In genomic region chr1:20727746-20728316, GRCh38 we compare ENCODE assay signal across 9 cellular contexts. TPM values are rescaled to one million over a fixed set of nuclear protein-coding genes. Genes with fewer than 3 reads are reported as not detected.
DNase-seq lines count a peak whose midpoint lies in the region; ATAC-seq, FAIRE-seq and TF ChIP-seq lines count a peak whose summit lies in the region.
"Had no signal": no experiment of that assay in that cellular context is flagged by ENCODE, and none has a peak within 500 bp of the region (broad histone marks: within the 10 kb centered on the region; RNA-seq: fewer than 3 reads in every experiment).

No MANE protein-coding gene starts in this region.

- H3K4me3 Mint-ChIP-seq in T-helper 2 cell treated with Interferon-gamma antibody and Interleukin-4, amounts not matched to agents 5 μg/mL and 100 μg/mL, for 36 hours: no peak overlapping the region

- WGBS in K562 (ENCODE audit: insufficient coverage, low coverage, missing lambda C conversion rate): 39% methylated on average over 13 of the region's 13 CpGs
- 48% methylated on average over 13 of the region's 13 CpGs for WGBS in mesenchymal stem cell
- WGBS in sigmoid colon, 2 donors: 31 to 51% methylated on average over 13 of the region's 13 CpGs

- no peak overlapping the region for H2BK5ac ChIP-seq in mesenchymal stem cell (ENCODE audit: low read depth, low read length, poor library complexity, severe bottlenecking)

- intact Hi-C loops in K562 (cut with micrococcal nuclease) (no loop called here), sigmoid colon (cut with DNase I) (no loop called here)

- H3K27ac Mint-ChIP-seq in T-helper 2 cell treated with Interferon-gamma antibody and Interleukin-4, amounts not matched to agents 5 μg/mL and 100 μg/mL, for 36 hours: no peak overlapping the region

- no peak overlapping the region for H4K8ac ChIP-seq in mesenchymal stem cell (ENCODE audit: low read length)

- H2AFZ ChIP-seq in K562 (ENCODE audit: low read depth, low read length) (no peak overlapping the region), mesenchymal stem cell (ENCODE audit: low read depth, low read length) (no peak overlapping the region)

- peaks cover 4% of the 10 kb centered on the region for H3K9me1 ChIP-seq in K562 (ENCODE audit: control insufficient read depth, insufficient read depth, low read length)

- H3K36me3 Mint-ChIP-seq in T-helper 2 cell treated with Interferon-gamma antibody and Interleukin-4, amounts not matched to agents 5 μg/mL and 100 μg/mL, for 36 hours (ENCODE audit: low read depth): no peaks in the 10 kb centered on the region

- no peaks in the 10 kb centered on the region for H3K36me3 ChIP-seq in K562 (ENCODE audit: control insufficient read depth, insufficient read depth, low read length)
- peaks cover 0 to 43% of the 10 kb centered on the region in 2 experiments for H3K36me3 ChIP-seq in mesenchymal stem cell (ENCODE audit: control insufficient read depth in 1 of 2, insufficient read depth in 2 of 2, low read depth in 1 of 2, low read length in 2 of 2)
- no peaks in the 10 kb centered on the region for H3K36me3 ChIP-seq in sigmoid colon
- H3K36me3 ChIP-seq: prostate gland had no signal

- TF ChIP-seq EP300 in Ishikawa (IDR thresholded peaks at IDR 0.05; ENCODE audit: borderline replicate concordance) (no peak), K562 (IDR thresholded peaks at IDR 0.05; ENCODE audit: low read length) (no peak), sigmoid colon (IDR thresholded peaks at IDR 0.05) (no peak)

- H3K4me1 ChIP-seq in K562 (replicated peaks in 1 of 2; ENCODE audit: control insufficient read depth in 2 of 2, insufficient read depth in 2 of 2, low read length in 2 of 2) (peaks cover 2 to 62% of the 10 kb centered on the region in 2 experiments), mesenchymal stem cell (ENCODE audit: control insufficient read depth, insufficient read depth, low read depth, low read length) (peaks cover 51% of the 10 kb centered on the region), sigmoid colon (peaks cover 0 to 17% (median 15%) of the 10 kb centered on the region in 4 donors)
- H3K4me1 ChIP-seq: prostate gland had no signal

- H3K9me3 ChIP-seq in K562 (replicated peaks; ENCODE audit: control insufficient read depth, insufficient read depth, low read depth, low read length) (no peaks in the 10 kb centered on the region; the same call in 1 of the 2 replicates), mesenchymal stem cell (ENCODE audit: control insufficient read depth, low read length) (no peaks in the 10 kb centered on the region), sigmoid colon (no peaks in the 10 kb centered on the region)
- H3K9me3 ChIP-seq: prostate gland had no signal

- peaks cover 9% of the 10 kb centered on the region for H3K4me1 Mint-ChIP-seq in T-helper 2 cell treated with Interferon-gamma antibody and Interleukin-4, amounts not matched to agents 5 μg/mL and 100 μg/mL, for 36 hours (ENCODE audit: low read depth)

- no peak overlapping the region for H2BK15ac ChIP-seq in mesenchymal stem cell (ENCODE audit: low read depth, poor library complexity, severe bottlenecking)

- no peak for TF ChIP-seq POLR2A in K562 (conservative IDR thresholded peaks at IDR 0.05)
- no peak for TF ChIP-seq POLR2A in sigmoid colon (IDR thresholded peaks at IDR 0.05)

- BruUV-seq in K562 (replicated peaks; lab: Mats Ljungman, UMichigan): no TSS peak

- peaks cover 6% of the 10 kb centered on the region; the same call in 1 of the 2 replicates for H4K20me1 ChIP-seq in K562 (replicated peaks; ENCODE audit: control insufficient read depth, insufficient read depth, low read length)

- DNase-seq in GM12864 (ENCODE audit: low read depth): no peak
- DNase-seq in K562 (ENCODE audit: extremely low read depth in 1 of 4, low spot score in 3 of 4): peak in 3 of 4 experiments; percentile 48 to 55 (median 48)
- DNase-seq in mesenchymal stem cell: no peak
- DNase-seq in SKM-1 treated with dmso at 0.1 percent for 144 hours (lab: John Stamatoyannopoulos, UW; ENCODE audit: unreplicated experiment): no peak
- DNase-seq in T-helper 2 cell treated with Interferon-gamma antibody and Interleukin-4, amounts not matched to agents 5 μg/mL and 100 μg/mL, for 36 hours (ENCODE audit: low spot score): no peak
- DNase-seq in NCI-H2107 treated with DMSO at 0.1 percent for 48 hours (lab: John Stamatoyannopoulos, UW; ENCODE audit: unreplicated experiment): no peak
- DNase-seq in sigmoid colon: no peak

- no peak overlapping the region for H3K4me2 ChIP-seq in K562 (ENCODE audit: insufficient read depth, low read length)
- H3K4me2 ChIP-seq in mesenchymal stem cell (ENCODE audit: low read length, poor library complexity, severe bottlenecking): no peak overlapping the region

- in situ Hi-C loops in K562 (cut with MboI): no loop called here

- H2BK120ac ChIP-seq in mesenchymal stem cell (ENCODE audit: low read depth, low read length): no peak overlapping the region

- H3K18ac ChIP-seq in mesenchymal stem cell (ENCODE audit: low read depth in 1 of 2, low read length in 2 of 2): no peak overlapping the region

- POLR2A ChIA-PET in K562 (lab: Yijun Ruan, JAX): interaction anchor here (0.6 to 2.1 kb wide), 4 partner anchors 9 to 114 kb away, joined by 3 to 9 read pairs (median 4); partner anchors contain the start of gene KIF17

- peaks cover 0 to 59% of the 10 kb centered on the region in 2 experiments; a peak in 4 of 5 replicates for H3K27me3 ChIP-seq in K562 (ENCODE audit: control insufficient read depth in 2 of 2, insufficient read depth in 2 of 2, low read length in 2 of 2)
- H3K27me3 ChIP-seq in mesenchymal stem cell (ENCODE audit: control insufficient read depth in 1 of 2, insufficient read depth in 1 of 2, low read length in 2 of 2): peaks cover 0 to 36% of the 10 kb centered on the region in 2 experiments
- H3K27me3 ChIP-seq in sigmoid colon: peaks cover 8 to 27% (median 10%) of the 10 kb centered on the region in 3 donors

- H3K4me3 ChIP-seq in GM12864 (ENCODE audit: low read depth, low read length): no peak overlapping the region
- no peak overlapping the region for H3K4me3 ChIP-seq in K562
- no peak overlapping the region for H3K4me3 ChIP-seq in mesenchymal stem cell (ENCODE audit: insufficient read depth in 1 of 2, low read depth in 1 of 2, low read length in 2 of 2)
- H3K4me3 ChIP-seq in sigmoid colon: no peak overlapping the region
- H3K4me3 ChIP-seq: prostate gland had no signal

- no peak for FAIRE-seq in K562 (lab: Jason Lieb, UNC)

- no peaks in the 10 kb centered on the region for H3K9me3 Mint-ChIP-seq in T-helper 2 cell treated with Interferon-gamma antibody and Interleukin-4, amounts not matched to agents 5 μg/mL and 100 μg/mL, for 36 hours

- peak; percentile 67 for ATAC-seq in K562

- CTCF ChIA-PET in K562 (lab: Yijun Ruan, JAX; ENCODE audit: low intra/inter-chr PET ratio): no interaction called here

- H3K9ac ChIP-seq in K562 (ENCODE audit: insufficient read depth in 1 of 2, low read depth in 2 of 2, low read length in 2 of 2) (no peak overlapping the region; a peak in 1 of 4 replicates), mesenchymal stem cell (ENCODE audit: low read length) (no peak overlapping the region)

- peaks cover 38% of the 10 kb centered on the region for H3K27me3 Mint-ChIP-seq in T-helper 2 cell treated with Interferon-gamma antibody and Interleukin-4, amounts not matched to agents 5 μg/mL and 100 μg/mL, for 36 hours (ENCODE audit: low read depth)

- no peak overlapping the region for H3K14ac ChIP-seq in mesenchymal stem cell (ENCODE audit: low read length in 2 of 2)

- no peak overlapping the region for H3K23ac ChIP-seq in mesenchymal stem cell (ENCODE audit: low read length in 2 of 2)

- no peak overlapping the region for H2BK12ac ChIP-seq in mesenchymal stem cell (ENCODE audit: low read length in 2 of 2)

- peaks cover 30% of the 10 kb centered on the region for H3K79me1 ChIP-seq in mesenchymal stem cell (replicated peaks; ENCODE audit: low read length, poor library complexity, severe bottlenecking)

- no peak overlapping the region for H3K27ac ChIP-seq in K562 (ENCODE audit: extremely low read depth, low read depth, low read length)
- no peak overlapping the region for H3K27ac ChIP-seq in mesenchymal stem cell (ENCODE audit: low read length, poor library complexity, severe bottlenecking)
- no peak overlapping the region for H3K27ac ChIP-seq in sigmoid colon
- H3K27ac ChIP-seq: prostate gland had no signal

- H3K4ac ChIP-seq in mesenchymal stem cell (ENCODE audit: low read depth in 1 of 2, low read length in 2 of 2): no peak overlapping the region

- peak overlapping the region; percentile 57 for H4K91ac ChIP-seq in mesenchymal stem cell (ENCODE audit: low read length)

- TF ChIP-seq CTCF in GM12864 (IDR thresholded peaks at IDR 0.05; ENCODE audit: low read depth, low read length, missing control alignments) (peak; percentile 19), K562 (IDR thresholded peaks at IDR 0.05 in 2 of 3, conservative IDR thresholded peaks at IDR 0.05 in 1 of 3; ENCODE audit: insufficient read depth in 2 of 3, low read depth in 1 of 3, low read length in 3 of 3) (peak; percentile 44 to 51 (median 49)), sigmoid colon (IDR thresholded peaks at IDR 0.05) (no peak)

- TF ChIP-seq RAD21 in Ishikawa (IDR thresholded peaks at IDR 0.05; ENCODE audit: low read depth) (peak; percentile 28; the same call in 1 of the 2 replicates), K562 (CRISPR knock-in tag; conservative IDR thresholded peaks at IDR 0.05 in 1 of 2, IDR thresholded peaks at IDR 0.05 in 1 of 2) (peak in 1 of 2 experiments; percentile 31; a peak in 2 of 4 replicates)

- no peak overlapping the region for H2AK5ac ChIP-seq in mesenchymal stem cell (ENCODE audit: low read length, severe bottlenecking)

- H3K79me2 ChIP-seq in K562 (ENCODE audit: control insufficient read depth, insufficient read depth, low read length): no peaks in the 10 kb centered on the region

RNA-seq across cellular contexts. Expression of gene SH2D5, which starts 4.7 kb away (rescaled TPM):
- total RNA-seq in K562 (2011; cell fraction: chromatin; rRNA removed; ENCODE audit: low replicate concordance): 0.25 TPM in 1 of 2 replicates, not detected in the other
- 0.17 and 0.26 TPM in 2 replicates for total RNA-seq in K562 (2011; cell fraction: nucleolus; rRNA removed)
- total RNA-seq in K562 (2011; cell fraction: nucleoplasm; rRNA removed): 0.22 TPM in 1 of 2 replicates, not detected in the other
- total RNA-seq in K562 (2014; rRNA removed) (not detected in 2 replicates), K562 (2014; rRNA removed; fragmentation: Illumina TruSeq; extraction: Trizol) (not detected in 2 replicates), K562 (2015; rRNA removed; fragmentation: Illumina TruSeq; extraction: Trizol) (0.04 TPM in 1 of 2 replicates, not detected in the other), K562 (2021) (0.11 TPM in 1 of 2 replicates, not detected in the other), sigmoid colon (under 1 TPM in 3 of 4 donors, not detected in 1; 0.14 to 0.55 (median 0.36) TPM)
- polyA plus RNA-seq in K562 (2011; rRNA removed) (0.03 and 0.06 TPM in 2 replicates), K562 (2014; fragmentation: Illumina TruSeq; extraction: Trizol) (0.10 TPM in 1 of 2 replicates, not detected in the other), K562 (2014; fragmentation: Nextera tagmentation; extraction: Ambion mirVana) (not detected), K562 (2014; rRNA removed) (not detected in 2 replicates), sigmoid colon (under 1 TPM in 2 of 3 donors, not detected in 1; under 0.01 to 0.09 TPM)
- polyA plus RNA-seq in K562 (2011; cell fraction: cytosol; rRNA removed): 0.03 TPM in 1 of 2 replicates, not detected in the other
- polyA plus RNA-seq in K562 (2011; cell fraction: nucleus; rRNA removed): 0.13 and 0.15 TPM in 2 replicates
- polyA plus RNA-seq in K562 (2012): not detected in 2 replicates
- not detected in 2 replicates for polyA minus RNA-seq in K562 (2011; rRNA and poly(A)+ RNA removed)
- not detected in 2 replicates for polyA minus RNA-seq in K562 (2011; cell fraction: cytosol; rRNA and poly(A)+ RNA removed)
- polyA minus RNA-seq in K562 (2011; cell fraction: nucleus; rRNA and poly(A)+ RNA removed): 0.13 TPM in 1 of 2 replicates, not detected in the other
- 2.1 TPM for polyA plus RNA-seq in mesenchymal stem cell (2013, experiment 1 of 2)
- 2.2 TPM for polyA plus RNA-seq in mesenchymal stem cell (2013, experiment 2 of 2)

RNA-seq across cellular contexts. Expression of gene KIF17, which starts 10.0 kb away (rescaled TPM):
- 0.69 TPM in 1 of 2 replicates, not detected in the other for total RNA-seq in K562 (2011; cell fraction: chromatin; rRNA removed; ENCODE audit: low replicate concordance)
- total RNA-seq in K562 (2011; cell fraction: nucleolus; rRNA removed): 0.50 and 0.66 TPM in 2 replicates
- 0.22 TPM in 1 of 2 replicates, not detected in the other for total RNA-seq in K562 (2011; cell fraction: nucleoplasm; rRNA removed)
- total RNA-seq in K562 (2014; rRNA removed) (0.12 TPM in 1 of 2 replicates, not detected in the other), K562 (2014; rRNA removed; fragmentation: Illumina TruSeq; extraction: Trizol) (not detected in 2 replicates), K562 (2015; rRNA removed; fragmentation: Illumina TruSeq; extraction: Trizol) (not detected in 2 replicates), K562 (2021) (0.11 and 0.47 TPM in 2 replicates), sigmoid colon (1 to 10 TPM in 3 of 4 donors, under 1 TPM in 1; 0.54 to 2.2 (median 1.5) TPM)
- polyA plus RNA-seq in K562 (2011; rRNA removed) (0.08 and 0.10 TPM in 2 replicates), K562 (2014; fragmentation: Illumina TruSeq; extraction: Trizol) (0.04 TPM in 1 of 2 replicates, not detected in the other), K562 (2014; fragmentation: Nextera tagmentation; extraction: Ambion mirVana) (under 1 TPM in 1 of 2 experiments, not detected in 1; 0.04 TPM), K562 (2014; rRNA removed) (0.27 TPM in 1 of 2 replicates, not detected in the other), sigmoid colon (1 to 10 TPM in 2 of 3 donors, under 1 TPM in 1; 0.69 to 2.4 (median 1.3) TPM)
- polyA plus RNA-seq in K562 (2011; cell fraction: cytosol; rRNA removed): 0.06 and 0.31 TPM in 2 replicates
- 0.17 and 0.50 TPM in 2 replicates for polyA plus RNA-seq in K562 (2011; cell fraction: nucleus; rRNA removed)
- polyA plus RNA-seq in K562 (2012): 0.10 and 0.28 TPM in 2 replicates
- polyA minus RNA-seq in K562 (2011; rRNA and poly(A)+ RNA removed): 0.36 and 0.46 TPM in 2 replicates
- polyA minus RNA-seq in K562 (2011; cell fraction: cytosol; rRNA and poly(A)+ RNA removed): 0.29 TPM in 1 of 2 replicates, not detected in the other
- 0.11 and 0.27 TPM in 2 replicates for polyA minus RNA-seq in K562 (2011; cell fraction: nucleus; rRNA and poly(A)+ RNA removed)
- polyA plus RNA-seq in mesenchymal stem cell (2013, experiment 1 of 2): 3.7 TPM
- polyA plus RNA-seq in mesenchymal stem cell (2013, experiment 2 of 2): 3.0 TPM

RNA-seq across cellular contexts. Expression of gene HP1BP3, which starts 59.3 kb away (rescaled TPM):
- total RNA-seq in K562 (2011; cell fraction: chromatin; rRNA removed; ENCODE audit: low replicate concordance): 380 and 955 TPM in 2 replicates
- 300 and 376 TPM in 2 replicates for total RNA-seq in K562 (2011; cell fraction: nucleolus; rRNA removed)
- total RNA-seq in K562 (2011; cell fraction: nucleoplasm; rRNA removed): 522 and 634 TPM in 2 replicates
- total RNA-seq in K562 (2014; rRNA removed) (238 and 258 TPM in 2 replicates), K562 (2014; rRNA removed; fragmentation: Illumina TruSeq; extraction: Trizol) (240 and 266 TPM in 2 replicates), K562 (2015; rRNA removed; fragmentation: Illumina TruSeq; extraction: Trizol) (214 and 223 TPM in 2 replicates), K562 (2021) (200 and 209 TPM in 2 replicates), sigmoid colon (100 to 1,000 TPM; 158 to 269 (median 200) TPM)
- polyA plus RNA-seq in K562 (2011; rRNA removed) (334 and 405 TPM in 2 replicates), K562 (2014; fragmentation: Illumina TruSeq; extraction: Trizol) (217 and 270 TPM in 2 replicates), K562 (2014; fragmentation: Nextera tagmentation; extraction: Ambion mirVana) (10 to 100 TPM; 57.3 to 87.1 TPM), K562 (2014; rRNA removed) (481 and 513 TPM in 2 replicates), sigmoid colon (100 to 1,000 TPM in 1 of 3 donors, 10 to 100 TPM in 2; 54.6 to 117 (median 91.3) TPM)
- polyA plus RNA-seq in K562 (2011; cell fraction: cytosol; rRNA removed): 93.8 and 160 TPM in 2 replicates
- polyA plus RNA-seq in K562 (2011; cell fraction: nucleus; rRNA removed): 573 and 692 TPM in 2 replicates
- polyA plus RNA-seq in K562 (2012): 167 and 255 TPM in 2 replicates
- polyA minus RNA-seq in K562 (2011; rRNA and poly(A)+ RNA removed): 178 and 222 TPM in 2 replicates
- polyA minus RNA-seq in K562 (2011; cell fraction: cytosol; rRNA and poly(A)+ RNA removed): 78.7 and 89.8 TPM in 2 replicates
- 234 and 349 TPM in 2 replicates for polyA minus RNA-seq in K562 (2011; cell fraction: nucleus; rRNA and poly(A)+ RNA removed)
- polyA plus RNA-seq in mesenchymal stem cell (2013, experiment 1 of 2): 128 TPM
- 128 TPM for polyA plus RNA-seq in mesenchymal stem cell (2013, experiment 2 of 2)

Comparison
In these comparisons a context has a peak if more than half of its experiments do, and no peak if none do; other contexts are left out.
1. DNase-seq: peak in K562 (3 of 4); none in GM12864 (single experiment), mesenchymal stem cell (single experiment), SKM-1 treated with dmso at 0.1 percent for 144 hours (single experiment), T-helper 2 cell treated with Interferon-gamma antibody and Interleukin-4, amounts not matched to agents 5 μg/mL and 100 μg/mL, for 36 hours (single experiment), NCI-H2107 treated with DMSO at 0.1 percent for 48 hours (single experiment) and sigmoid colon (single experiment).
2. CTCF ChIP-seq: peak in GM12864 (single experiment) and K562 (3 of 3); none in sigmoid colon (0 of 4).